17 cellular contexts compared by ENCODE assay signal in the genomic region with DNA sequence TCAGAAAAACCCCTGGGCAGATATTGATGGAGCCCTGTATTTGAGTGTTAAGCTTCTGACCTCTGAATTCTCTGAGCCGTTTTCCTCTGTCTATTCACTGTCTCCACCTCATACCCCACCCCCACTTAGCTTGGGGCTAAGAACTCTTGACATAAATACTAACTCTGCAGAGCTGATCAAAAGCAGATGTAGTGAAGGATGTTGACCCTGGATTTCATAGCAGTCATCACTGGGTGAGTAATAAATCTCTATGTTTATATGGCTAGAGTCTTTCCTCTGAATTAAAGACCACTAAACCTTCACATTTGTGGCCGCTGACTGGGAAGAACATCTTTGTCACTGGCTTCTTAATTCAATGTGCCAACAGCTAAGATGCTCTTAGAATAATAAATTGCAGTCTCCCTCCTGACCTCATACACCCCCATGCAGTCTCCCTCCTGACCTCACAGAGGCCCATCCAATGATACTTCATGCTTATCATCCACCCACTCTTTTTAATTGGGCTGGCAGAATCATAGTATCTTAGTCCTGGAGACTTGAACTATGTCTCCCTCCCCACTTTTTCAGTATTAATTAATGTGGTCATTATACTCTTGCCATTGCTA.
A peak's percentile ranks its signal among the peaks of the same experiment; 100 is the strongest.
DNase-seq lines count a peak whose midpoint lies in the region; ATAC-seq and TF ChIP-seq lines count a peak whose summit lies in the region.
"Had no signal": no experiment of that assay in that cellular context is flagged by ENCODE, and none has a peak within 500 bp of the region (broad histone marks: within the 10 kb centered on the region; RNA-seq: fewer than 3 reads in every experiment).

No MANE protein-coding gene starts in this region.

- WGBS in esophagus muscularis mucosa: 28% methylated on average over 2 of the region's 2 CpGs

- no peak overlapping the region for H3K27ac ChIP-seq in esophagus muscularis mucosa (replicated peaks in 1 of 4)
- H3K27ac ChIP-seq: right atrium auricular region had no signal

- peaks cover 4% of the 10 kb centered on the region for H3K36me3 Mint-ChIP-seq in osteocyte (ENCODE audit: unreplicated experiment)
- H3K36me3 Mint-ChIP-seq: activated naive CD4-positive, alpha-beta T cell treated with anti-CD3 and anti-CD28 coated beads, Interleukin-2, amount 10 ng/mL, durations not matched to agents 7 days and 5 days; CD4-positive, CD25-positive, alpha-beta regulatory T cell had no signal

- H3K4me3 ChIP-seq in esophagus muscularis mucosa: no peak overlapping the region
- H3K4me3 ChIP-seq: right atrium auricular region had no signal

- peak overlapping the region; percentile 74 for H3K27ac Mint-ChIP-seq in osteocyte (ENCODE audit: unreplicated experiment)
- H3K27ac Mint-ChIP-seq: activated CD4-positive, alpha-beta T cell treated with anti-CD3 and anti-CD28 coated beads for 36 hours; activated naive CD4-positive, alpha-beta T cell treated with anti-CD3 and anti-CD28 coated beads, Interleukin-2, amount 10 ng/mL, durations not matched to agents 7 days and 5 days; CD4-positive, CD25-positive, alpha-beta regulatory T cell; immature natural killer cell had no signal

- DNase-seq in EH (ENCODE audit: low read depth) (peak; percentile 97), NCI-H510A (lab: John Stamatoyannopoulos, UW) (peak; percentile 56), dedifferentiated amniotic fluid mesenchymal stem cell (ENCODE audit: extremely low spot score) (peak; percentile 88), osteocyte (ENCODE audit: extremely low spot score, unreplicated experiment) (no peak), esophagus muscularis mucosa (ENCODE audit: extremely low spot score) (no peak)
- no peak for DNase-seq in activated CD8-positive, alpha-beta memory T cell treated with anti-CD3 and anti-CD28 coated beads for 24 hours
- DNase-seq: activated CD4-positive, alpha-beta T cell treated with anti-CD3 and anti-CD28 coated beads for 36 hours; activated CD8-positive, alpha-beta memory T cell treated with anti-CD3 and anti-CD28 coated beads, Interleukin-2, amount 50 U/mL, for 48 hours; activated naive CD4-positive, alpha-beta T cell treated with anti-CD3 and anti-CD28 coated beads, Interleukin-2, amount 10 ng/mL, durations not matched to agents 7 days and 5 days; CD4-positive, CD25-positive, alpha-beta regulatory T cell; effector CD4-positive, alpha-beta T cell; immature natural killer cell; stimulated activated CD4-positive, alpha-beta T cell treated with anti-CD3 and anti-CD28 coated beads, Interleukin-2, amount 100 ng/mL, for 24 hours; substantia nigra had no signal

- H3K4me1 ChIP-seq in esophagus muscularis mucosa: no peaks in the 10 kb centered on the region
- H3K4me1 ChIP-seq: right atrium auricular region had no signal

- TF ChIP-seq POLR2A in esophagus muscularis mucosa (IDR thresholded peaks at IDR 0.05; ENCODE audit: low read depth): no peak

- H3K27me3 Mint-ChIP-seq in osteocyte (ENCODE audit: unreplicated experiment): peaks cover 20% of the 10 kb centered on the region

- H3K4me1 Mint-ChIP-seq in osteocyte (ENCODE audit: unreplicated experiment): peaks cover 25% of the 10 kb centered on the region
- H3K4me1 Mint-ChIP-seq: activated CD4-positive, alpha-beta T cell treated with anti-CD3 and anti-CD28 coated beads for 36 hours; CD4-positive, CD25-positive, alpha-beta regulatory T cell had no signal

- H3K36me3 ChIP-seq in esophagus muscularis mucosa: no peaks in the 10 kb centered on the region
- H3K36me3 ChIP-seq: right atrium auricular region had no signal

- peaks cover 0 to 19% (median 1%) of the 10 kb centered on the region in 4 donors for H3K9me3 ChIP-seq in esophagus muscularis mucosa

- H3K27me3 ChIP-seq in esophagus muscularis mucosa: peaks cover 0 to 6% (median 0%) of the 10 kb centered on the region in 4 donors
- H3K27me3 ChIP-seq: right atrium auricular region had no signal

- no peak for ATAC-seq in HG03159 (IDR thresholded peaks at IDR 0.05; ENCODE audit: unreplicated experiment)
- no peak for ATAC-seq in HG02610 (IDR thresholded peaks at IDR 0.05; ENCODE audit: unreplicated experiment)
- ATAC-seq: activated CD4-positive, alpha-beta T cell treated with anti-CD3 and anti-CD28 coated beads for 36 hours had no signal

- no peak for TF ChIP-seq CTCF in osteocyte (IDR thresholded peaks at IDR 0.05)
- no peak for TF ChIP-seq CTCF in esophagus muscularis mucosa (IDR thresholded peaks at IDR 0.05)

- H3K9me3 Mint-ChIP-seq in osteocyte (ENCODE audit: unreplicated experiment): peaks cover 16% of the 10 kb centered on the region
- H3K9me3 Mint-ChIP-seq: activated naive CD4-positive, alpha-beta T cell treated with anti-CD3 and anti-CD28 coated beads, Interleukin-2, amount 10 ng/mL, durations not matched to agents 7 days and 5 days had no signal

- no peak overlapping the region for H3K4me3 Mint-ChIP-seq in osteocyte (ENCODE audit: unreplicated experiment)
- H3K4me3 Mint-ChIP-seq: activated CD4-positive, alpha-beta T cell treated with anti-CD3 and anti-CD28 coated beads for 36 hours; activated naive CD4-positive, alpha-beta T cell treated with anti-CD3 and anti-CD28 coated beads, Interleukin-2, amount 10 ng/mL, durations not matched to agents 7 days and 5 days; CD4-positive, CD25-positive, alpha-beta regulatory T cell; immature natural killer cell had no signal

- intact Hi-C loops in esophagus muscularis mucosa (cut with DNase I): no loop called here

- no peak for TF ChIP-seq EP300 in esophagus muscularis mucosa (IDR thresholded peaks at IDR 0.05)

Comparison
In these comparisons a context has a peak if more than half of its experiments do, and no peak if none do; other contexts are left out.
1. DNase-seq: peak in EH (single experiment), NCI-H510A (single experiment) and dedifferentiated amniotic fluid mesenchymal stem cell (single experiment); none in osteocyte (single experiment), activated CD8-positive, alpha-beta memory T cell treated with anti-CD3 and anti-CD28 coated beads for 24 hours (single experiment) and esophagus muscularis mucosa (single experiment).